Comparison of ENCODE assay signal across 35 cellular contexts in genomic region chr4:7741946-7742806, GRCh38.
"Had no signal": no experiment of that assay in that cellular context is flagged by ENCODE, and none has a peak within 500 bp of the region (broad histone marks: within the 10 kb centered on the region; RNA-seq: fewer than 3 reads in every experiment).

No MANE protein-coding gene starts in this region.

- H3K27me3 ChIP-seq: adrenal gland, body of pancreas, brain microvascular endothelial cell, breast epithelium had no signal

- H3K36me3 ChIP-seq: adrenal gland, brain microvascular endothelial cell, breast epithelium had no signal

- DNase-seq: activated B cell treated with CpG ODN at 0.5 μM for 24 hours; activated CD4-positive, alpha-beta memory T cell treated with anti-CD3 and anti-CD28 coated beads for 36 hours; activated CD4-positive, alpha-beta T cell treated with anti-CD3 and anti-CD28 coated beads for 4 hours; activated CD4-positive, alpha-beta T cell treated with anti-CD3 and anti-CD28 coated beads, Interleukin-2, amount 10 ng/mL, durations not matched to agents 24 days and 14 days; activated CD4-positive, alpha-beta T cell treated with anti-CD3 and anti-CD28 coated beads, Interleukin-2, amount 50 U/mL, for 1 hour; activated CD4-positive, alpha-beta T cell treated with anti-CD3 and anti-CD28 coated beads, Interleukin-2, amount 50 U/mL, for 4 hours; activated CD4-positive, CD25-positive, alpha-beta regulatory T cell treated with anti-CD3 and anti-CD28 coated beads, Interleukin-2, amount 50 U/mL, for 72 hours; activated CD8-positive, alpha-beta memory T cell treated with anti-CD3 and anti-CD28 coated beads, Interleukin-2, amount 50 U/mL, for 4 hours; activated CD8-positive, alpha-beta T cell treated with anti-CD3 and anti-CD28 coated beads for 36 hours; activated effector memory CD4-positive, alpha-beta T cell treated with anti-CD3 and anti-CD28 coated beads, Interleukin-2, amount 50 U/mL, for 16 hours; activated gamma-delta T cell treated with Interleukin-2 at 50 U/mL for 16 hours; activated naive CD4-positive, alpha-beta T cell; activated naive CD4-positive, alpha-beta T cell treated with anti-CD3 and anti-CD28 coated beads for 36 hours; activated naive CD4-positive, alpha-beta T cell treated with anti-CD3 and anti-CD28 coated beads, Interleukin-2, amount 50 U/mL, for 16 hours; activated naive CD8-positive, alpha-beta T cell treated with anti-CD3 and anti-CD28 coated beads for 36 hours; activated T-cell treated with anti-CD3 and anti-CD28 coated beads for 4 hours; activated T-cell treated with anti-CD3 and anti-CD28 coated beads, Interleukin-2, amount 50 U/mL, for 1 hour; activated T-cell treated with anti-CD3 and anti-CD28 coated beads, Interleukin-2, amount 50 U/mL, for 4 hours; activated T-cell treated with anti-CD3 and anti-CD28 coated beads, Interleukin-2, amount 50 U/mL, for 72 hours; adrenal gland; amniotic stem cell; aorta; body of pancreas; brain microvascular endothelial cell; central memory CD4-positive, alpha-beta T cell; SW 1271; T-helper 1 cell; T-helper 2 cell; T-helper 9 cell had no signal

- ATAC-seq: activated CD8-positive, alpha-beta T cell treated with anti-CD3 and anti-CD28 coated beads for 36 hours; activated naive CD4-positive, alpha-beta T cell treated with anti-CD3 and anti-CD28 coated beads, Interleukin-2, amount 50 U/mL, for 72 hours; activated T-cell treated with anti-CD3 and anti-CD28 coated beads, Interleukin-2, amount 50 U/mL, for 4 hours; activated T-cell treated with anti-CD3 and anti-CD28 coated beads, Interleukin-2, amount 50 U/mL, for 72 hours; activated T-helper 17 cell treated with anti-CD3 and anti-CD28 coated beads, Interleukin-2, amount 50 U/mL, for 72 hours; body of pancreas had no signal

- H3K27ac ChIP-seq: adrenal gland, body of pancreas, brain microvascular endothelial cell, breast epithelium, VCaP had no signal

- FAIRE-seq: astrocyte, TTC549 had no signal

- H3K4me3 ChIP-seq: adrenal gland, body of pancreas, breast epithelium had no signal

- H3K9me3 ChIP-seq: adrenal gland, body of pancreas had no signal

- H3K4me1 ChIP-seq: adrenal gland, body of pancreas, breast epithelium had no signal
